In genomic region chr7:138890782-138891445, GRCh38 we compare ENCODE assay signal across 14 cellular contexts.
A peak's percentile ranks its signal among the peaks of the same experiment; 100 is the strongest.
DNase-seq lines count a peak whose midpoint lies in the region; ATAC-seq, FAIRE-seq and TF ChIP-seq lines count a peak whose summit lies in the region.
"Had no signal": no experiment of that assay in that cellular context is flagged by ENCODE, and none has a peak within 500 bp of the region (broad histone marks: within the 10 kb centered on the region; RNA-seq: fewer than 3 reads in every experiment).

No MANE protein-coding gene starts in this region.

- H3K36me3 Mint-ChIP-seq in stimulated activated effector memory CD8-positive, alpha-beta T cell treated with anti-CD3 and anti-CD28 coated beads, Interleukin-12 subunit alpha, Interleukin-12 subunit beta, amount 100 ng/mL, for 72 hours: no peaks in the 10 kb centered on the region
- H3K36me3 Mint-ChIP-seq: activated naive CD4-positive, alpha-beta T cell treated with anti-CD3 and anti-CD28 coated beads, Interleukin-2, amount 50 U/mL, for 24 hours had no signal

- DNase-seq in NCI-H345 (lab: John Stamatoyannopoulos, UW): peak; percentile 42
- no peak for DNase-seq in NCI-H345 treated with DMSO at 0.1 percent for 48 hours (lab: John Stamatoyannopoulos, UW; ENCODE audit: unreplicated experiment)
- DNase-seq in SHP77 treated with DMSO at 0.1 percent for 48 hours (lab: John Stamatoyannopoulos, UW): peak; percentile 62
- DNase-seq in foreskin fibroblast: peak; percentile 80 to 91
- DNase-seq in stimulated activated effector memory CD8-positive, alpha-beta T cell treated with anti-CD3 and anti-CD28 coated beads, Interleukin-12 subunit alpha, Interleukin-12 subunit beta, amount 100 ng/mL, for 72 hours (ENCODE audit: low spot score in 2 of 2): no peak
- DNase-seq in HTR-8/SVneo (ENCODE audit: insufficient read length, low spot score): no peak
- no peak for DNase-seq in stimulated activated CD4-positive, alpha-beta T cell treated with anti-CD3 and anti-CD28 coated beads, Interleukin-2, amount 100 ng/mL, for 24 hours
- DNase-seq: AML-193; NCI-H526; stimulated activated CD4-positive, alpha-beta T cell treated with anti-CD3 and anti-CD28 coated beads, Interleukin-2, amount 100 ng/mL, for 48 hours; transverse colon had no signal

- no peaks in the 10 kb centered on the region for H3K4me1 Mint-ChIP-seq in stimulated activated effector memory CD8-positive, alpha-beta T cell treated with anti-CD3 and anti-CD28 coated beads, Interleukin-12 subunit alpha, Interleukin-12 subunit beta, amount 100 ng/mL, for 72 hours

- no peaks in the 10 kb centered on the region for H3K9me3 Mint-ChIP-seq in stimulated activated effector memory CD8-positive, alpha-beta T cell treated with anti-CD3 and anti-CD28 coated beads, Interleukin-12 subunit alpha, Interleukin-12 subunit beta, amount 100 ng/mL, for 72 hours
- H3K9me3 Mint-ChIP-seq: activated naive CD4-positive, alpha-beta T cell treated with anti-CD3 and anti-CD28 coated beads, Interleukin-2, amount 50 U/mL, for 24 hours had no signal

- no peak overlapping the region for H3K4me3 Mint-ChIP-seq in stimulated activated effector memory CD8-positive, alpha-beta T cell treated with anti-CD3 and anti-CD28 coated beads, Interleukin-12 subunit alpha, Interleukin-12 subunit beta, amount 100 ng/mL, for 72 hours
- H3K4me3 Mint-ChIP-seq: activated naive CD4-positive, alpha-beta T cell treated with anti-CD3 and anti-CD28 coated beads, Interleukin-2, amount 50 U/mL, for 24 hours had no signal

- peak overlapping the region; percentile 43 for H3K27ac Mint-ChIP-seq in stimulated activated effector memory CD8-positive, alpha-beta T cell treated with anti-CD3 and anti-CD28 coated beads, Interleukin-12 subunit alpha, Interleukin-12 subunit beta, amount 100 ng/mL, for 72 hours
- H3K27ac Mint-ChIP-seq: activated naive CD4-positive, alpha-beta T cell treated with anti-CD3 and anti-CD28 coated beads, Interleukin-2, amount 50 U/mL, for 24 hours had no signal

- no peak for FAIRE-seq in HTR-8/SVneo (lab: Jason Lieb, UNC)

- ATAC-seq in stimulated activated effector memory CD8-positive, alpha-beta T cell treated with anti-CD3 and anti-CD28 coated beads, Interleukin-12 subunit alpha, Interleukin-12 subunit beta, amount 100 ng/mL, for 72 hours: no peak
- no peak for ATAC-seq in HG02588 (IDR thresholded peaks at IDR 0.05; ENCODE audit: unreplicated experiment)

- H3K4me3 ChIP-seq in foreskin fibroblast (ENCODE audit: low read depth in 1 of 2, low read length in 2 of 2): peak overlapping the region; percentile 13 to 40
- H3K4me3 ChIP-seq: esophagus muscularis mucosa, transverse colon had no signal

- no peak for TF ChIP-seq CTCF in foreskin fibroblast (IDR thresholded peaks at IDR 0.05; ENCODE audit: low read depth, low read length)

Comparison
In these comparisons a context has a peak if more than half of its experiments do, and no peak if none do; other contexts are left out.
1. DNase-seq: peak in NCI-H345 (single experiment), SHP77 treated with DMSO at 0.1 percent for 48 hours (single experiment) and foreskin fibroblast (2 of 2); none in NCI-H345 treated with DMSO at 0.1 percent for 48 hours (single experiment), stimulated activated effector memory CD8-positive, alpha-beta T cell treated with anti-CD3 and anti-CD28 coated beads, Interleukin-12 subunit alpha, Interleukin-12 subunit beta, amount 100 ng/mL, for 72 hours (0 of 2), HTR-8/SVneo (single experiment) and stimulated activated CD4-positive, alpha-beta T cell treated with anti-CD3 and anti-CD28 coated beads, Interleukin-2, amount 100 ng/mL, for 24 hours (0 of 2).